In the genomic region with DNA sequence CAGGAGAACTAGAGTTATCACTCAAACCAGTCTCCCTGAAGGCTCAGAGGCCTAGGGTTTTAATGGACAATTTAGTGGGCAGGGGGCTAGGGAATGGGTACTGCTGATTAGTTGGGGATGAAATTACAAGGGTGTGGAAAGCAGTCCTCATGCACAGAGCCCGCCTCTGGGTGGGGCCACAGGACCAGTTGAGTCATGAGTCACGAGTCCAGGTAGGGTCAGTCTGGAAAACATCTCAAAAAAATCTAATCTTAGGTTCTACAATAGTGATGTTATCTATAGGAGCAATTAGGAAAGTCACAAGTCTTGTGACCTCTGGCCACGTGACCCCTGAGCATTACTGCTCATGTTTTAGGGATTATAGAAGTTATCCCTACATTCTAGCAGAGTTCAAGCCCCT, we compare ENCODE assay signal across 36 cellular contexts.
"Had no signal": no experiment of that assay in that cellular context is flagged by ENCODE, and none has a peak within 500 bp of the region (broad histone marks: within the 10 kb centered on the region; RNA-seq: fewer than 3 reads in every experiment).

No MANE protein-coding gene starts in this region.

- H3K9me3 ChIP-seq: ascending aorta, MG63, Peyer's patch had no signal

- H3K4me1 ChIP-seq: ascending aorta had no signal

- DNase-seq: activated CD4-positive, alpha-beta T cell treated with anti-CD3 and anti-CD28 coated beads, Interleukin-2, amount 10 ng/mL, durations not matched to agents 24 days and 14 days; activated CD4-positive, alpha-beta T cell treated with anti-CD3 and anti-CD28 coated beads, Interleukin-2, amount 50 U/mL, for 4 hours; activated CD8-positive, alpha-beta T cell treated with anti-CD3 and anti-CD28 coated beads for 36 hours; activated effector memory CD4-positive, alpha-beta T cell treated with anti-CD3 and anti-CD28 coated beads, Interleukin-2, amount 50 U/mL, for 16 hours; activated naive CD4-positive, alpha-beta T cell; activated naive CD8-positive, alpha-beta T cell treated with anti-CD3 and anti-CD28 coated beads, Interleukin-2, amount 10 ng/mL, durations not matched to agents 7 days and 5 days; activated T-cell treated with anti-CD3 and anti-CD28 coated beads, Interleukin-2, amount 50 U/mL, for 1 hour; activated T-cell treated with anti-CD3 and anti-CD28 coated beads, Interleukin-2, amount 50 U/mL, for 72 hours; amygdala; Kasumi-1; KG1; MG63; NCI-H1048; NCI-H1105 treated with DMSO at 0.1 percent for 48 hours; NCI-H1436; NCI-H1694; NCI-H1930; NCI-H2081 treated with DMSO at 0.1 percent for 48 hours; NCI-H226; NCI-H446 treated with DMSO at 0.1 percent for 48 hours; NCI-H524; NCI-H69; NCI-H82; PC-3; RPMI8226; SIG-M5; SW 1271; T-helper 1 cell; T-helper 2 cell; T-helper 9 cell had no signal

- H3K4me3 ChIP-seq: ascending aorta, cardiac muscle cell, MG63, Peyer's patch had no signal

- ATAC-seq: activated CD8-positive, alpha-beta T cell treated with anti-CD3 and anti-CD28 coated beads for 36 hours; activated T-cell treated with anti-CD3 and anti-CD28 coated beads, Interleukin-2, amount 50 U/mL, for 72 hours; activated T-helper 17 cell treated with anti-CD3 and anti-CD28 coated beads, Interleukin-2, amount 50 U/mL, for 72 hours; PC-3; Right ventricle myocardium inferior; SK-N-SH treated with all-trans-retinoic acid at 6 μM for 48 hours had no signal

- H3K36me3 ChIP-seq: ascending aorta, cardiac muscle cell, MG63, Peyer's patch had no signal

- H3K27me3 ChIP-seq: ascending aorta, cardiac muscle cell, Peyer's patch had no signal

- H3K27ac ChIP-seq: ascending aorta, cardiac muscle cell had no signal
